8 cellular contexts compared by ENCODE assay signal in genomic region chr6:41940759-41941279, GRCh38. TPM values are rescaled to one million over a fixed set of nuclear protein-coding genes. Genes with fewer than 3 reads are reported as not detected.
DNase-seq lines count a peak whose midpoint lies in the region; ATAC-seq and TF ChIP-seq lines count a peak whose summit lies in the region.

No MANE protein-coding gene starts in this region.

- ATAC-seq in HG03354 (IDR thresholded peaks at IDR 0.05; ENCODE audit: poor library complexity, severe bottlenecking, unreplicated experiment) (peak; percentile 17), T-helper 17 cell (no peak), GM19452 (IDR thresholded peaks at IDR 0.05; ENCODE audit: unreplicated experiment) (no peak)

- intact Hi-C loops in mammary epithelial cell (cut with micrococcal nuclease) (loop anchor here (1.0 kb wide), 2 partner anchors 103 to 154 kb away; partner anchors contain the start of gene TOMM6), spleen (cut with DNase I; ENCODE audit: low total_unique reads) (no loop called here)

- H3K9me3 ChIP-seq in T-helper 17 cell (ENCODE audit: control insufficient read depth, low read length, poor library complexity, severe bottlenecking): no peaks in the 10 kb centered on the region
- no peaks in the 10 kb centered on the region for H3K9me3 ChIP-seq in mammary epithelial cell (replicated peaks; ENCODE audit: insufficient read depth, low read length)
- H3K9me3 ChIP-seq in spleen: no peaks in the 10 kb centered on the region

- peak overlapping the region; percentile 23 for H3K27ac ChIP-seq in mammary epithelial cell (ENCODE audit: insufficient read depth, low read depth, low read length)
- H3K27ac ChIP-seq in spleen: peak overlapping the region; percentile 37 to 96 (median 91)

- dilution Hi-C loops in mammary epithelial cell (cut with HindIII; ENCODE audit: low sequenced_read_pairs): no loop called here

- CTCF ChIA-PET in mammary epithelial cell (lab: Charles Lee; ENCODE audit: low non-redundant PET): interaction anchor here (0.6 kb wide), 1 partner anchor 96 kb away, joined by 3 read pairs; no protein-coding TSS in a partner anchor

- DNase-seq in EH (ENCODE audit: low read depth) (peak; percentile 40), T-helper 17 cell (peak; percentile 18 to 36 (median 34)), mammary epithelial cell (peak; percentile 43), iris pigment epithelial cell (ENCODE audit: low read depth) (peak; percentile 44), spleen (peak; percentile 89), HPDE6-E6E7 (ENCODE audit: extremely low spot score) (no peak)

- TF ChIP-seq POLR2A in spleen (IDR thresholded peaks at IDR 0.05): no peak

- H3K4me2 ChIP-seq in mammary epithelial cell (ENCODE audit: insufficient read depth, low read depth, low read length): peak overlapping the region; percentile 89

- peak overlapping the region; percentile 82 to 95 (median 84) for H3K4me3 ChIP-seq in mammary epithelial cell (replicated peaks in 1 of 3; ENCODE audit: insufficient read depth in 1 of 3, low read depth in 2 of 3, low read length in 3 of 3)
- peak overlapping the region; percentile 55 to 99 (median 96) for H3K4me3 ChIP-seq in spleen

- TF ChIP-seq CTCF in mammary epithelial cell (conservative IDR thresholded peaks at IDR 0.05 in 1 of 2, IDR thresholded peaks at IDR 0.05 in 1 of 2; ENCODE audit: extremely low read depth in 1 of 2, insufficient read depth in 1 of 2, low read depth in 1 of 2, low read length in 2 of 2): no peak
- TF ChIP-seq CTCF in spleen (IDR thresholded peaks at IDR 0.05 in 8 of 11, conservative IDR thresholded peaks at IDR 0.05 in 3 of 11): no peak

- peaks cover 3% of the 10 kb centered on the region for H3K36me3 ChIP-seq in mammary epithelial cell (ENCODE audit: insufficient read depth, low read length)
- peaks cover 0 to 58% (median 11%) of the 10 kb centered on the region in 6 donors for H3K36me3 ChIP-seq in spleen

- H2AFZ ChIP-seq in mammary epithelial cell (ENCODE audit: low read depth, low read length): peak overlapping the region; percentile 75

- H3K27ac Mint-ChIP-seq in T-helper 17 cell: peak overlapping the region; percentile 91

- in situ Hi-C loops in mammary epithelial cell (cut with MboI; ENCODE audit: low sequenced_read_pairs in 2 of 2): loop anchor here in 1 of 2 donors (5.0 kb wide), 1 partner anchor 106 kb away; no protein-coding TSS in a partner anchor

- no peaks in the 10 kb centered on the region for H3K27me3 Mint-ChIP-seq in T-helper 17 cell

- H3K4me1 ChIP-seq in mammary epithelial cell (ENCODE audit: insufficient read depth, low read length): peaks cover 38% of the 10 kb centered on the region
- H3K4me1 ChIP-seq in spleen: peaks cover 44 to 98% (median 79%) of the 10 kb centered on the region in 6 donors

- no peaks in the 10 kb centered on the region for H3K27me3 ChIP-seq in mammary epithelial cell (ENCODE audit: insufficient read depth, low read length)
- no peaks in the 10 kb centered on the region for H3K27me3 ChIP-seq in spleen (replicated peaks in 1 of 7)

- no peaks in the 10 kb centered on the region for H4K20me1 ChIP-seq in mammary epithelial cell (ENCODE audit: insufficient read depth, low read length)

- H3K4me3 Mint-ChIP-seq in T-helper 17 cell: peak overlapping the region; percentile 97

- H3K36me3 Mint-ChIP-seq in T-helper 17 cell (ENCODE audit: low read depth): peaks cover 3% of the 10 kb centered on the region

- H3K9ac ChIP-seq in mammary epithelial cell (ENCODE audit: insufficient read depth, low read length): peak overlapping the region; percentile 70

- WGBS in mammary epithelial cell (ENCODE audit: low coverage, missing lambda C conversion rate): 4% methylated on average over 14 of the region's 38 CpGs
- 0% methylated on average over 25 to 38 of the region's 38 CpGs for WGBS in spleen, 5 donors

- no TSS peak for BruUV-seq in mammary epithelial cell (replicated peaks; lab: Mats Ljungman, UMichigan)

- peaks cover 47% of the 10 kb centered on the region for H3K4me1 Mint-ChIP-seq in T-helper 17 cell

- H3K79me2 ChIP-seq in mammary epithelial cell (ENCODE audit: insufficient read depth, low read length): peaks cover 51% of the 10 kb centered on the region

RNA-seq across cellular contexts. Expression of gene CCND3, which starts 0.8 kb away (rescaled TPM):
- 100 to 1,000 TPM; 247 to 250 TPM for total RNA-seq in T-helper 17 cell
- 10 to 100 TPM; 45.7 to 80.3 TPM for total RNA-seq in mammary epithelial cell
- polyA plus RNA-seq in mammary epithelial cell: 123 TPM
- polyA minus RNA-seq in mammary epithelial cell: 39.2 TPM
- 100 to 1,000 TPM; 124 to 531 (median 334) TPM for total RNA-seq in spleen
- 100 to 1,000 TPM; 115 to 209 (median 202) TPM for polyA plus RNA-seq in spleen

RNA-seq across cellular contexts. Expression of gene BYSL, which starts 19.5 kb away (rescaled TPM):
- total RNA-seq in T-helper 17 cell (1 to 10 TPM; 2.8 to 3.8 TPM), mammary epithelial cell (10 to 100 TPM; 14.2 to 52.5 TPM), spleen (10 to 100 TPM in 4 of 7 donors, 1 to 10 TPM in 3; 5.9 to 19.7 (median 11.3) TPM)
- polyA plus RNA-seq in mammary epithelial cell (39.0 TPM), spleen (10 to 100 TPM in 1 of 3 donors, 1 to 10 TPM in 2; 7.6 to 11.5 (median 8.8) TPM)
- polyA minus RNA-seq in mammary epithelial cell: 95.2 TPM

RNA-seq across cellular contexts. Expression of gene MED20, which starts 19.9 kb away (rescaled TPM):
- total RNA-seq in T-helper 17 cell (1 to 10 TPM; 3.6 to 3.9 TPM), mammary epithelial cell (10 to 100 TPM; 22.4 to 23.7 TPM), spleen (10 to 100 TPM; 11.3 to 21.5 (median 15.9) TPM)
- polyA plus RNA-seq in mammary epithelial cell (24.5 TPM), spleen (1 to 10 TPM; 5.3 to 8.6 (median 6.4) TPM)
- 60.3 TPM for polyA minus RNA-seq in mammary epithelial cell

RNA-seq across cellular contexts. Expression of gene USP49, which starts 45.6 kb away (rescaled TPM):
- total RNA-seq in T-helper 17 cell (1 to 10 TPM; 1.7 to 2.1 TPM), mammary epithelial cell (1 to 10 TPM; 3.6 to 3.7 TPM), spleen (1 to 10 TPM; 2.9 to 6.8 (median 4.7) TPM)
- polyA plus RNA-seq in mammary epithelial cell (1.00 TPM), spleen (under 1 TPM; 0.35 to 0.83 (median 0.46) TPM)
- polyA minus RNA-seq in mammary epithelial cell: 0.16 TPM
